ENCODE assay signal across 21 cellular contexts in the genomic region with DNA sequence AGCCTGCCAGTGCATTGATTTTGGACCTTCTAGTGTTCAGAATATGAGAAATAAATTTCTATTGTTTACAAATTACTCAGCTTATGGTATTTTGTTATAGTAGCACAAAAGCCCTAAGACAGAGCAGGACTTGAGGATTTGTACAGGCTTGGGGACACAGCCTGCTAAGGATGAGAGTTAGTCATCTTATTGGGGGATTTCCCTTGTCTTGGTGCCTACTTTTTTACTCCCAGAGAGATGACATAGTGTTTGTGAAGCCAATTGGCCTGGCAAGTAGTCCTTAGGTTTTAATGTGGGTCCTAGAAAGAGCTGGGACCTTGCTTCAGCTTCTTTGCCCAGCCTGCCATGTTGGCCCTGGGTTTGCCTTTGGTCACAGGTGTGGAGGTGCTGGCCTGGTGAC.
"Had no signal": no experiment of that assay in that cellular context is flagged by ENCODE, and none has a peak within 500 bp of the region (broad histone marks: within the 10 kb centered on the region; RNA-seq: fewer than 3 reads in every experiment).

No MANE protein-coding gene starts in this region.

- H3K9me3 Mint-ChIP-seq: endodermal cell; stimulated activated naive CD8-positive, alpha-beta T cell treated with anti-CD3 and anti-CD28 coated beads, Interleukin-15, amount 100 ng/mL, for 72 hours had no signal

- H3K36me3 Mint-ChIP-seq: immature natural killer cell; naive B cell; stimulated activated naive B cell treated with anti-CD40 and anti-IgM and Interleukin-4, amounts not matched to agents 10 μg/mL and 1 μg/mL and 100 μg/mL, for 72 hours had no signal

- H3K4me1 Mint-ChIP-seq: immature natural killer cell; naive B cell; nephron progenitor cell; stimulated activated naive B cell treated with anti-CD40 and anti-IgM and Interleukin-4, amounts not matched to agents 10 μg/mL and 1 μg/mL and 100 μg/mL, for 72 hours; stimulated activated naive CD8-positive, alpha-beta T cell treated with anti-CD3 and anti-CD28 coated beads, Interleukin-15, amount 100 ng/mL, for 72 hours had no signal

- H3K4me3 Mint-ChIP-seq: endodermal cell; immature natural killer cell; naive B cell; nephron progenitor cell; stimulated activated naive B cell treated with anti-CD40 and anti-IgM and Interleukin-4, amounts not matched to agents 10 μg/mL and 1 μg/mL and 100 μg/mL, for 72 hours; stimulated activated naive CD8-positive, alpha-beta T cell treated with anti-CD3 and anti-CD28 coated beads, Interleukin-15, amount 100 ng/mL, for 72 hours had no signal

- H3K4me3 ChIP-seq: colonic mucosa, gastrocnemius medialis, psoas muscle, right lobe of liver, spleen, testis, tibial nerve had no signal

- DNase-seq: cerebellar nuclear complex; colonic mucosa; effector CD4-positive, alpha-beta T cell; endodermal cell; gastrocnemius medialis; glutamatergic neuron; immature natural killer cell; mesendoderm; naive B cell; nephron progenitor cell; psoas muscle; retina; right lobe of liver; spleen; stimulated activated CD4-positive, alpha-beta T cell treated with anti-CD3 and anti-CD28 coated beads, Interleukin-15, amount 100 ng/mL, for 24 hours; stimulated activated CD4-positive, alpha-beta T cell treated with anti-CD3 and anti-CD28 coated beads, Interleukin-1b, Interleukin-23, amount 100 ng/mL, for 48 hours; stimulated activated CD4-positive, alpha-beta T cell treated with anti-CD3 and anti-CD28 coated beads, Interleukin-4, amount 100 ng/mL, for 24 hours; stimulated activated naive B cell treated with anti-CD40 and anti-IgM and Interleukin-4, amounts not matched to agents 10 μg/mL and 1 μg/mL and 100 μg/mL, for 72 hours; stimulated activated naive CD8-positive, alpha-beta T cell treated with anti-CD3 and anti-CD28 coated beads, Interleukin-15, amount 100 ng/mL, for 72 hours; testis had no signal

- H3K27ac Mint-ChIP-seq: endodermal cell; immature natural killer cell; naive B cell; nephron progenitor cell; stimulated activated naive B cell treated with anti-CD40 and anti-IgM and Interleukin-4, amounts not matched to agents 10 μg/mL and 1 μg/mL and 100 μg/mL, for 72 hours; stimulated activated naive CD8-positive, alpha-beta T cell treated with anti-CD3 and anti-CD28 coated beads, Interleukin-15, amount 100 ng/mL, for 72 hours had no signal

- ATAC-seq: gastrocnemius medialis; psoas muscle; right lobe of liver; stimulated activated naive B cell treated with anti-CD40 and anti-IgM and Interleukin-4, amounts not matched to agents 10 μg/mL and 1 μg/mL and 100 μg/mL, for 72 hours; stimulated activated naive CD8-positive, alpha-beta T cell treated with anti-CD3 and anti-CD28 coated beads, Interleukin-15, amount 100 ng/mL, for 72 hours had no signal
